1 cellular context compared by ENCODE assay signal in genomic region chr1:76050073-76050472, GRCh38. TPM values are rescaled to one million over a fixed set of nuclear protein-coding genes. Genes with fewer than 3 reads are reported as not detected.
"Had no signal": no experiment of that assay in that cellular context is flagged by ENCODE, and none has a peak within 500 bp of the region (broad histone marks: within the 10 kb centered on the region; RNA-seq: fewer than 3 reads in every experiment).

No MANE protein-coding gene starts in this region.

RNA-seq across cellular contexts. Expression of gene ST6GALNAC3, which starts 24.5 kb away (rescaled TPM):
- total RNA-seq: GM23248 had no signal
- polyA plus RNA-seq: GM23248 had no signal
